ENCODE assay signal across 26 cellular contexts in the genomic region with DNA sequence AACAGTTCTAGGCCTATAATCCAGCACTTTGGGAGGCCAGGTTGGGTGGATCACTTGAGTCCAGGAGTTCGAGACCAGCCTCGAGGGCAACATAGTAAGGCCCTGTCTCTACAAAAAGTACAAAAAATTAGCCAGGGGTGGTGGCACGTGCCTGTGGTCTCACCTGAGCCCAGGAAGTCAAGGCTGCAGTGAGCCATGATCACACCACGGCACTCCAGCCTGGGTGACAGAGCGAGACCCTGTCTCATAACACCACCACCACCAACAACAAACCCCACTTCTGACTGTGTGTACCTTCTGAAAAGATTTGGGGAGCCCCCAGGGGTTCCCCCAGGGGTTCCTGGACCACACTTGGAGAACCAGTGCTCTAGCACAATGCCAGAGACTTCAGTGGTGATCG. TPM values are rescaled to one million over a fixed set of nuclear protein-coding genes. Genes with fewer than 3 reads are reported as not detected.
DNase-seq lines count a peak whose midpoint lies in the region; ATAC-seq and TF ChIP-seq lines count a peak whose summit lies in the region.
"Had no signal": no experiment of that assay in that cellular context is flagged by ENCODE, and none has a peak within 500 bp of the region (broad histone marks: within the 10 kb centered on the region; RNA-seq: fewer than 3 reads in every experiment).

No MANE protein-coding gene starts in this region.

- H2BK120ac ChIP-seq in mesendoderm (ENCODE audit: low read depth, low read length), result no peak overlapping the region

- H3K4me2 ChIP-seq in mesendoderm (ENCODE audit: low read length), result no peak overlapping the region

- H3K4me1 ChIP-seq in Panc1 (ENCODE audit: control insufficient read depth, insufficient read depth, low read length) (peaks cover 41% of the 10 kb centered on the region), mesendoderm (ENCODE audit: control insufficient read depth, low read depth, low read length) (peaks cover 20% of the 10 kb centered on the region), thyroid gland (peaks cover 16 to 48% of the 10 kb centered on the region in 2 donors)
- H3K4me1 ChIP-seq: prostate gland had no signal

- BruUV-seq in Panc1 (replicated peaks; lab: Mats Ljungman, UMichigan), result no TSS peak

- intact Hi-C loops in Panc1 (cut with micrococcal nuclease; ENCODE audit: unreplicated experiment), result no loop called here
- intact Hi-C loops in thyroid gland (cut with DNase I), result no loop called here

- no peak for ATAC-seq in activated naive CD4-positive, alpha-beta T cell treated with anti-CD3 and anti-CD28 coated beads, Interleukin-2, amount 50 U/mL, for 72 hours
- ATAC-seq in Panc1 (no peak), SK-N-SH treated with all-trans-retinoic acid at 6 μM for 48 hours (no peak)
- ATAC-seq: foreskin keratinocyte, Right ventricle myocardium inferior had no signal

- H3K23ac ChIP-seq in mesendoderm (ENCODE audit: low read length), result no peak overlapping the region

- in situ Hi-C loops in Panc1 (cut with HindIII; ENCODE audit: low pct_unique_long_range_greater_than_20kb, low sequenced_read_pairs), result no loop called here

- TF ChIP-seq POLR2A in thyroid gland (IDR thresholded peaks at IDR 0.05), result no peak

- H3K79me1 ChIP-seq in mesendoderm (ENCODE audit: low read length), result no peaks in the 10 kb centered on the region

- no peak overlapping the region for H2AK5ac ChIP-seq in mesendoderm (ENCODE audit: low read length)

- no peaks in the 10 kb centered on the region for H3K9me3 ChIP-seq in Panc1 (ENCODE audit: control insufficient read depth, insufficient read depth, low read depth, low read length)
- H3K9me3 ChIP-seq in thyroid gland, result no peaks in the 10 kb centered on the region
- H3K9me3 ChIP-seq: ascending aorta, BE2C, colonic mucosa, esophagus muscularis mucosa, prostate gland had no signal

- H2BK5ac ChIP-seq in mesendoderm (ENCODE audit: low read length), result no peak overlapping the region

- no CpG with 5 or more reads among the region's 6 CpGs for WGBS in mesendoderm (ENCODE audit: extremely low coverage, insufficient coverage, low lambda C conversion rate)
- WGBS in thyroid gland, 2 donors, result 95 to 97% methylated on average over 6 of the region's 6 CpGs

- H3K4me3 Mint-ChIP-seq in activated naive CD4-positive, alpha-beta T cell treated with anti-CD3 and anti-CD28 coated beads, Interleukin-2, amount 50 U/mL, for 24 hours, result no peak overlapping the region
- H3K4me3 Mint-ChIP-seq: activated CD4-positive, alpha-beta T cell treated with anti-CD3 and anti-CD28 coated beads, Interleukin-2, amount 10 ng/mL, durations not matched to agents 24 days and 14 days; activated naive CD8-positive, alpha-beta T cell treated with anti-CD3 and anti-CD28 coated beads, Interleukin-2, amount 10 ng/mL, durations not matched to agents 7 days and 5 days; T-helper 2 cell treated with Interferon-gamma antibody and Interleukin-4, amounts not matched to agents 5 μg/mL and 100 μg/mL, for 36 hours; type B pancreatic cell had no signal

- no peak overlapping the region for H4K8ac ChIP-seq in mesendoderm (ENCODE audit: low read depth, low read length)

- no peak for TF ChIP-seq CTCF in Panc1 (IDR thresholded peaks at IDR 0.05)
- no peak for TF ChIP-seq CTCF in thyroid gland (IDR thresholded peaks at IDR 0.05)

- no peak overlapping the region for H4K5ac ChIP-seq in mesendoderm (ENCODE audit: low read length)

- no peak for DNase-seq in activated naive CD4-positive, alpha-beta T cell treated with anti-CD3 and anti-CD28 coated beads, Interleukin-2, amount 50 U/mL, for 72 hours (ENCODE audit: low spot score in 2 of 2)
- DNase-seq in Panc1 (ENCODE audit: low read depth, low spot score) (no peak), mesendoderm (no peak), thyroid gland (no peak), DMS153 treated with DMSO at 0.1 percent for 48 hours (lab: John Stamatoyannopoulos, UW; ENCODE audit: unreplicated experiment) (no peak), occipital lobe (lab: John Stamatoyannopoulos, UW) (no peak)
- DNase-seq: activated CD4-positive, alpha-beta T cell treated with anti-CD3 and anti-CD28 coated beads, Interleukin-2, amount 10 ng/mL, durations not matched to agents 24 days and 14 days; activated naive CD8-positive, alpha-beta T cell treated with anti-CD3 and anti-CD28 coated beads, Interleukin-2, amount 10 ng/mL, durations not matched to agents 7 days and 5 days; BE2C; colonic mucosa; DND-41; foreskin keratinocyte; Karpas-422; NCI-H146; NCI-H2107; NCI-H446 had no signal

- H3K36me3 ChIP-seq in Panc1 (ENCODE audit: control insufficient read depth, insufficient read depth, low read length), result no peaks in the 10 kb centered on the region
- no peaks in the 10 kb centered on the region for H3K36me3 ChIP-seq in mesendoderm (ENCODE audit: control insufficient read depth, insufficient read depth, low read length)
- no peaks in the 10 kb centered on the region for H3K36me3 ChIP-seq in thyroid gland
- H3K36me3 ChIP-seq: ascending aorta, BE2C, cardiac muscle cell, colonic mucosa, esophagus muscularis mucosa, prostate gland had no signal

- no peaks in the 10 kb centered on the region for H3K9me3 Mint-ChIP-seq in activated naive CD4-positive, alpha-beta T cell treated with anti-CD3 and anti-CD28 coated beads, Interleukin-2, amount 50 U/mL, for 24 hours
- H3K9me3 Mint-ChIP-seq in activated naive CD4-positive, alpha-beta T cell treated with anti-CD3 and anti-CD28 coated beads, Interleukin-2, amount 50 U/mL, for 72 hours, result no peaks in the 10 kb centered on the region
- H3K9me3 Mint-ChIP-seq: activated CD4-positive, alpha-beta T cell treated with anti-CD3 and anti-CD28 coated beads, Interleukin-2, amount 10 ng/mL, durations not matched to agents 24 days and 14 days; activated naive CD8-positive, alpha-beta T cell treated with anti-CD3 and anti-CD28 coated beads, Interleukin-2, amount 10 ng/mL, durations not matched to agents 7 days and 5 days; T-helper 2 cell treated with Interferon-gamma antibody and Interleukin-4, amounts not matched to agents 5 μg/mL and 100 μg/mL, for 36 hours; type B pancreatic cell had no signal

- H3K9ac ChIP-seq in mesendoderm (ENCODE audit: low read length), result no peak overlapping the region

- no peak overlapping the region for H3K56ac ChIP-seq in mesendoderm (ENCODE audit: low read length)

- peaks cover 82% of the 10 kb centered on the region for H3K4me1 Mint-ChIP-seq in activated naive CD4-positive, alpha-beta T cell treated with anti-CD3 and anti-CD28 coated beads, Interleukin-2, amount 50 U/mL, for 24 hours

- H3K27ac ChIP-seq in Panc1 (ENCODE audit: low read length) (peak overlapping the region; percentile 49), mesendoderm (ENCODE audit: low read depth, low read length) (no peak overlapping the region), thyroid gland (peak overlapping the region in 2 of 3 donors; percentile 3 to 12)
- H3K27ac ChIP-seq: ascending aorta, cardiac muscle cell, colonic mucosa, esophagus muscularis mucosa, foreskin keratinocyte, prostate gland had no signal

- CTCF ChIA-PET in Panc1 (lab: Charles Lee), result no interaction called here

- no peaks in the 10 kb centered on the region for H3K36me3 Mint-ChIP-seq in activated naive CD4-positive, alpha-beta T cell treated with anti-CD3 and anti-CD28 coated beads, Interleukin-2, amount 50 U/mL, for 24 hours
- H3K36me3 Mint-ChIP-seq in activated naive CD4-positive, alpha-beta T cell treated with anti-CD3 and anti-CD28 coated beads, Interleukin-2, amount 50 U/mL, for 72 hours, result no peaks in the 10 kb centered on the region
- H3K36me3 Mint-ChIP-seq: activated naive CD8-positive, alpha-beta T cell treated with anti-CD3 and anti-CD28 coated beads, Interleukin-2, amount 10 ng/mL, durations not matched to agents 7 days and 5 days; type B pancreatic cell had no signal

- H3K27me3 ChIP-seq in Panc1 (ENCODE audit: control insufficient read depth, insufficient read depth, low read length) (no peaks in the 10 kb centered on the region), mesendoderm (ENCODE audit: insufficient read depth, low read length, poor library complexity) (no peaks in the 10 kb centered on the region), thyroid gland (no peaks in the 10 kb centered on the region)
- H3K27me3 ChIP-seq: ascending aorta, BE2C, cardiac muscle cell, colonic mucosa, esophagus muscularis mucosa, foreskin keratinocyte had no signal

- no peak overlapping the region for H2BK15ac ChIP-seq in mesendoderm (replicated peaks; ENCODE audit: low read depth)

- H3K79me2 ChIP-seq in mesendoderm (ENCODE audit: control insufficient read depth, insufficient read depth, low read length), result no peaks in the 10 kb centered on the region

- H3K4ac ChIP-seq in mesendoderm (ENCODE audit: low read depth, low read length), result peak overlapping the region; percentile 76

- H3K18ac ChIP-seq in mesendoderm (ENCODE audit: low read length), result peak overlapping the region; percentile 3

- H3K4me3 ChIP-seq in Panc1 (ENCODE audit: low read depth in 2 of 2, low read length in 2 of 2) (no peak overlapping the region), mesendoderm (ENCODE audit: low read length) (no peak overlapping the region), thyroid gland (replicated peaks in 1 of 3) (no peak overlapping the region)
- H3K4me3 ChIP-seq: ascending aorta, cardiac muscle cell, colonic mucosa, esophagus muscularis mucosa, lung, prostate gland had no signal

- H3K27ac Mint-ChIP-seq in activated naive CD4-positive, alpha-beta T cell treated with anti-CD3 and anti-CD28 coated beads, Interleukin-2, amount 50 U/mL, for 24 hours, result peak overlapping the region; percentile 59
- no peak overlapping the region for H3K27ac Mint-ChIP-seq in activated naive CD4-positive, alpha-beta T cell treated with anti-CD3 and anti-CD28 coated beads, Interleukin-2, amount 50 U/mL, for 72 hours
- H3K27ac Mint-ChIP-seq: activated CD4-positive, alpha-beta T cell treated with anti-CD3 and anti-CD28 coated beads, Interleukin-2, amount 10 ng/mL, durations not matched to agents 24 days and 14 days; activated naive CD8-positive, alpha-beta T cell treated with anti-CD3 and anti-CD28 coated beads, Interleukin-2, amount 10 ng/mL, durations not matched to agents 7 days and 5 days; T-helper 2 cell treated with Interferon-gamma antibody and Interleukin-4, amounts not matched to agents 5 μg/mL and 100 μg/mL, for 36 hours; type B pancreatic cell had no signal

- H3K27me3 Mint-ChIP-seq in activated naive CD4-positive, alpha-beta T cell treated with anti-CD3 and anti-CD28 coated beads, Interleukin-2, amount 50 U/mL, for 24 hours, result no peaks in the 10 kb centered on the region
- H3K27me3 Mint-ChIP-seq: type B pancreatic cell had no signal

- POLR2A ChIA-PET in Panc1 (lab: Charles Lee), result no interaction called here

RNA-seq across cellular contexts. Expression of gene NUAK2, which starts 30.0 kb away (rescaled TPM):
- 1 to 10 TPM; 5.9 to 6.8 TPM for total RNA-seq in activated naive CD4-positive, alpha-beta T cell treated with anti-CD3 and anti-CD28 coated beads, Interleukin-2, amount 50 U/mL, for 72 hours
- total RNA-seq in Panc1 (2021; ENCODE audit: unreplicated experiment) (17.4 TPM), thyroid gland (10 to 100 TPM; 16.8 to 41.0 (median 26.8) TPM), occipital lobe (1.1 TPM)
- 8.8 TPM for polyA plus RNA-seq in Panc1 (2012; ENCODE audit: insufficient read length)
- 11.0 TPM for polyA plus RNA-seq in mesendoderm (2013, experiment 1 of 2)
- polyA plus RNA-seq in mesendoderm (2013, experiment 2 of 2), result 11.3 TPM
